ENCODE assay signal across 15 cellular contexts in the genomic region with DNA sequence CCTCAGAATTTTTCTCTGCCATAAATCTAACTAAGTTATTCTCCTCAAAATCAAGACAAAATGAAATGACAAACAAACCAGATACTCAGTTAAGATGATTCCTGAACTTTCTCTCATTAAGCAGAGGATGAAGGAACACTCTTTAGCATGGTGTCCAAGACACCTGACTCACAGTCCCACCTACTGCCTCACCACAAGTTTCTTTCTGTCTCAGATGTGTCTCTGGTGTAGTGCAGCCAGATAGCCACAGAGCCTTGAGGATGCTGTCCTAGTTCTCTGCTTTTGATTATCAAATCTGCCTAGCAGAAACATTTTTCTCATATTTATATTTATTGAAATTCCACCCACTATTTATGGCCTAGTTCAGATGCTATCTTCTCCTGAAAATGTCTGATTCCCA.
DNase-seq lines count a peak whose midpoint lies in the region; ATAC-seq, FAIRE-seq and TF ChIP-seq lines count a peak whose summit lies in the region.
"Had no signal": no experiment of that assay in that cellular context is flagged by ENCODE, and none has a peak within 500 bp of the region (broad histone marks: within the 10 kb centered on the region; RNA-seq: fewer than 3 reads in every experiment).

No MANE protein-coding gene starts in this region.

- no peak for TF ChIP-seq CTCF in GM13976 (IDR thresholded peaks at IDR 0.05; ENCODE audit: borderline replicate concordance, control extremely low read depth, extremely low read depth, insufficient read depth, missing control alignments)

- H3K4me1 Mint-ChIP-seq in CD8-positive, alpha-beta memory T cell = peaks cover 0 to 4% (median 0%) of the 10 kb centered on the region in 3 donors
- H3K4me1 Mint-ChIP-seq: activated naive CD4-positive, alpha-beta T cell treated with anti-CD3 and anti-CD28 coated beads, Interleukin-2, amount 50 U/mL, for 24 hours had no signal

- no peaks in the 10 kb centered on the region for H3K4me1 ChIP-seq in CD8-positive, alpha-beta memory T cell (ENCODE audit: insufficient read depth, low read length)
- H3K4me1 ChIP-seq: esophagus squamous epithelium had no signal

- no peaks in the 10 kb centered on the region for H3K27me3 ChIP-seq in CD8-positive, alpha-beta memory T cell (ENCODE audit: insufficient read depth, low read length, poor library complexity, severe bottlenecking)
- H3K27me3 ChIP-seq: esophagus squamous epithelium had no signal

- POLR2A ChIA-PET in CD8-positive, alpha-beta memory T cell (lab: Charles Lee) = no interaction called here

- no peaks in the 10 kb centered on the region for H3K36me3 ChIP-seq in CD8-positive, alpha-beta memory T cell (ENCODE audit: insufficient read depth, low read length)
- H3K36me3 ChIP-seq: esophagus squamous epithelium had no signal

- no peak overlapping the region for H3K27ac ChIP-seq in CD8-positive, alpha-beta memory T cell (ENCODE audit: low read depth, low read length)
- H3K27ac ChIP-seq: esophagus squamous epithelium, KMS-11 had no signal

- in situ Hi-C loops in GM13976 (cut with MboI; ENCODE audit: low sequenced_read_pairs, unreplicated experiment) = no loop called here

- peak; percentile 92 for ATAC-seq in GM19372 (IDR thresholded peaks at IDR 0.05; ENCODE audit: low read depth, unreplicated experiment)
- ATAC-seq in HG02623 (IDR thresholded peaks at IDR 0.05; ENCODE audit: unreplicated experiment) = peak; percentile 98
- peak; percentile 98 for ATAC-seq in HG03342 (IDR thresholded peaks at IDR 0.05; ENCODE audit: unreplicated experiment)
- ATAC-seq: activated CD8-positive, alpha-beta T cell treated with anti-CD3 and anti-CD28 coated beads for 36 hours had no signal

- FAIRE-seq in HTR-8/SVneo (lab: Jason Lieb, UNC) = no peak

- H3K27ac Mint-ChIP-seq in CD8-positive, alpha-beta memory T cell = no peak overlapping the region
- H3K27ac Mint-ChIP-seq: activated CD8-positive, alpha-beta T cell treated with anti-CD3 and anti-CD28 coated beads for 36 hours; activated naive CD4-positive, alpha-beta T cell treated with anti-CD3 and anti-CD28 coated beads, Interleukin-2, amount 50 U/mL, for 24 hours; T-helper 1 cell treated with Interleukin-12 subunit alpha and Interleukin-12 subunit beta and Interleukin-4 antibody, amounts not matched to agents 30 μg/mL and 1 μg/mL, for 36 hours had no signal

- CTCF ChIA-PET in CD8-positive, alpha-beta memory T cell (lab: Charles Lee) = no interaction called here

- H3K36me3 Mint-ChIP-seq in CD8-positive, alpha-beta memory T cell = no peaks in the 10 kb centered on the region
- H3K36me3 Mint-ChIP-seq: activated naive CD4-positive, alpha-beta T cell treated with anti-CD3 and anti-CD28 coated beads, Interleukin-2, amount 50 U/mL, for 24 hours had no signal

- H3K4me3 ChIP-seq in CD8-positive, alpha-beta memory T cell (ENCODE audit: low read length) = no peak overlapping the region
- H3K4me3 ChIP-seq: esophagus squamous epithelium had no signal

- H3K27me3 Mint-ChIP-seq in CD8-positive, alpha-beta memory T cell = no peaks in the 10 kb centered on the region
- H3K27me3 Mint-ChIP-seq: activated CD8-positive, alpha-beta T cell treated with anti-CD3 and anti-CD28 coated beads for 36 hours had no signal

- H3K4me3 Mint-ChIP-seq in CD8-positive, alpha-beta memory T cell = no peak overlapping the region
- H3K4me3 Mint-ChIP-seq: activated CD8-positive, alpha-beta T cell treated with anti-CD3 and anti-CD28 coated beads for 36 hours; activated naive CD4-positive, alpha-beta T cell treated with anti-CD3 and anti-CD28 coated beads, Interleukin-2, amount 50 U/mL, for 24 hours; T-helper 1 cell treated with Interleukin-12 subunit alpha and Interleukin-12 subunit beta and Interleukin-4 antibody, amounts not matched to agents 30 μg/mL and 1 μg/mL, for 36 hours had no signal

- no peaks in the 10 kb centered on the region for H3K9me3 ChIP-seq in CD8-positive, alpha-beta memory T cell (ENCODE audit: low read length)
- H3K9me3 ChIP-seq: esophagus squamous epithelium had no signal

- peak; percentile 36 for DNase-seq in GM13976 (ENCODE audit: low spot score)
- DNase-seq in HTR-8/SVneo (ENCODE audit: insufficient read length, low spot score) = no peak
- no peak for DNase-seq in NCI-H1417 (lab: John Stamatoyannopoulos, UW)
- no peak for DNase-seq in NCI-H1436 (lab: John Stamatoyannopoulos, UW)
- DNase-seq in CD8-positive, alpha-beta memory T cell = no peak
- DNase-seq: activated CD8-positive, alpha-beta T cell treated with anti-CD3 and anti-CD28 coated beads for 36 hours; DMS79 treated with DMSO at 0.1 percent for 48 hours; esophagus squamous epithelium; substantia nigra had no signal

- peaks cover 0 to 7% (median 4%) of the 10 kb centered on the region in 5 donors for H3K9me3 Mint-ChIP-seq in CD8-positive, alpha-beta memory T cell
